ENCODE assay signal across 13 cellular contexts in genomic region chr3:106247902-106248684, GRCh38.
A peak's percentile ranks its signal among the peaks of the same experiment; 100 is the strongest.
DNase-seq lines count a peak whose midpoint lies in the region; ATAC-seq, FAIRE-seq and TF ChIP-seq lines count a peak whose summit lies in the region.
"Had no signal": no experiment of that assay in that cellular context is flagged by ENCODE, and none has a peak within 500 bp of the region (broad histone marks: within the 10 kb centered on the region; RNA-seq: fewer than 3 reads in every experiment).

No MANE protein-coding gene starts in this region.

- H3K23ac ChIP-seq in IMR-90 (ENCODE audit: low read depth, low read length) = no peak overlapping the region

- H2AFZ ChIP-seq in IMR-90 (replicated peaks; ENCODE audit: low read length, poor library complexity) = no peak overlapping the region

- no peak overlapping the region for H3K18ac ChIP-seq in IMR-90 (ENCODE audit: low read depth, low read length)

- H3K4me3 ChIP-seq in IMR-90 (ENCODE audit: insufficient read depth, low read depth, low read length) (no peak overlapping the region), kidney (ENCODE audit: low read length in 2 of 2) (no peak overlapping the region)
- H3K4me3 ChIP-seq: SJSA1 had no signal

- H3K9me3 ChIP-seq in IMR-90 (ENCODE audit: control insufficient read depth, insufficient read depth, low read length) (peaks cover 8% of the 10 kb centered on the region), kidney (ENCODE audit: control insufficient read depth in 1 of 2, low read length in 2 of 2) (peaks cover 0 to 7% of the 10 kb centered on the region in 2 donors)
- H3K9me3 ChIP-seq: SJSA1 had no signal

- BruUV-seq in IMR-90 (replicated peaks; lab: Mats Ljungman, UMichigan) = no TSS peak

- dilution Hi-C loops in IMR-90 (cut with HindIII; ENCODE audit: low sequenced_read_pairs, unreplicated experiment) = no loop called here

- H4K91ac ChIP-seq in IMR-90 (ENCODE audit: insufficient read depth, low read depth, low read length) = no peak overlapping the region

- no CpG with 5 or more reads among the region's 5 CpGs for WGBS in IMR-90 (ENCODE audit: extremely low coverage in 2 of 2, insufficient read length in 1 of 2), 2 experiments

- H2BK15ac ChIP-seq in IMR-90 (ENCODE audit: low read depth, low read length) = 0 out of 3 replicates have a peak overlapping the region, but pooled peaks have one; percentile 14

- no peak overlapping the region for H4K8ac ChIP-seq in IMR-90 (ENCODE audit: low read depth in 2 of 2, low read length in 2 of 2)

- POLR2A ChIA-PET in IMR-90 (lab: Charles Lee; ENCODE audit: unreplicated experiment) = no interaction called here

- H2AK5ac ChIP-seq in IMR-90 (ENCODE audit: low read depth, low read length) = no peak overlapping the region

- intact Hi-C loops in IMR-90 (cut with micrococcal nuclease) (no loop called here), kidney (cut with DNase I) (no loop called here)

- H3K9me1 ChIP-seq in IMR-90 (ENCODE audit: insufficient read depth, low read length) = no peaks in the 10 kb centered on the region

- no peak overlapping the region for H4K5ac ChIP-seq in IMR-90 (ENCODE audit: low read depth, low read length)

- H3K9ac ChIP-seq in IMR-90 (ENCODE audit: low read depth, low read length) (no peak overlapping the region), kidney (ENCODE audit: low read length in 2 of 2) (no peak overlapping the region)

- no peak overlapping the region for H3K4ac ChIP-seq in IMR-90 (ENCODE audit: low read depth, low read length)

- no peak for TF ChIP-seq POLR2A in IMR-90 (IDR thresholded peaks at IDR 0.05; ENCODE audit: low read depth, low read length)

- in situ Hi-C loops in IMR-90 (cut with MboI; ENCODE audit: low sequenced_read_pairs) = no loop called here
- in situ Hi-C loops in G401 (cut with HindIII; ENCODE audit: low sequenced_read_pairs) = no loop called here

- H2BK120ac ChIP-seq in IMR-90 (ENCODE audit: low read depth, low read length) = no peak overlapping the region

- CTCF ChIA-PET in IMR-90 (lab: Yijun Ruan, JAX) = no interaction called here

- no peak for TF ChIP-seq CTCF in IMR-90 (conservative IDR thresholded peaks at IDR 0.05; ENCODE audit: low read depth, low read length)
- no peak for TF ChIP-seq CTCF in kidney (IDR thresholded peaks at IDR 0.05; ENCODE audit: borderline replicate concordance, extremely low read depth, insufficient read depth)

- FAIRE-seq in kidney (lab: Jason Lieb, UNC) = peak; percentile 19

- H2BK5ac ChIP-seq in IMR-90 (ENCODE audit: low read depth, low read length, poor library complexity, severe bottlenecking) = no peak overlapping the region

- H3K4me2 ChIP-seq in IMR-90 (ENCODE audit: low read depth, low read length) = no peak overlapping the region

- H3K4me1 ChIP-seq in IMR-90 (ENCODE audit: control insufficient read depth, insufficient read depth, low read length) = no peaks in the 10 kb centered on the region
- no peaks in the 10 kb centered on the region for H3K4me1 ChIP-seq in kidney (ENCODE audit: control insufficient read depth in 1 of 2, insufficient read depth in 1 of 2, low read depth in 1 of 2, low read length in 2 of 2)
- H3K4me1 ChIP-seq: SJSA1 had no signal

- H4K20me1 ChIP-seq in IMR-90 (ENCODE audit: insufficient read depth, low read length) = no peaks in the 10 kb centered on the region

- H2BK20ac ChIP-seq in IMR-90 (ENCODE audit: low read depth, low read length) = no peak overlapping the region

- no peak overlapping the region for H3K27ac ChIP-seq in IMR-90 (ENCODE audit: insufficient read depth, low read length)
- H3K27ac ChIP-seq in kidney (ENCODE audit: low read depth in 2 of 2, low read length in 2 of 2) = no peak overlapping the region
- H3K27ac ChIP-seq: SJSA1 had no signal

- no peaks in the 10 kb centered on the region for H3K36me3 ChIP-seq in IMR-90 (ENCODE audit: control insufficient read depth, insufficient read depth, low read length)
- H3K36me3 ChIP-seq in kidney (ENCODE audit: control insufficient read depth in 1 of 2, insufficient read depth in 2 of 2, low read length in 2 of 2) = no peaks in the 10 kb centered on the region
- H3K36me3 ChIP-seq: SJSA1 had no signal

- H2AK9ac ChIP-seq in IMR-90 (replicated peaks; ENCODE audit: low read depth, low read length, poor library complexity) = no peak overlapping the region

- H3K27me3 ChIP-seq in IMR-90 (ENCODE audit: control insufficient read depth, insufficient read depth, low read length) = no peaks in the 10 kb centered on the region
- H3K27me3 ChIP-seq: SJSA1 had no signal

- no peak overlapping the region for H3K56ac ChIP-seq in IMR-90 (ENCODE audit: extremely low read depth, insufficient read depth, low read length)

- H3K14ac ChIP-seq in IMR-90 (replicated peaks; ENCODE audit: low read depth, low read length) = no peak overlapping the region

- DNase-seq in IMR-90 (peak; percentile 17), kidney (no peak), G401 (ENCODE audit: low spot score) (no peak), H4 (ENCODE audit: low spot score) (no peak)
- DNase-seq: activated CD4-positive, alpha-beta T cell treated with anti-CD3 and anti-CD28 coated beads, Interleukin-2, amount 50 U/mL, for 1 hour; islet precursor cell; stimulated activated naive CD4-positive, alpha-beta T cell had no signal

- H3K79me1 ChIP-seq in IMR-90 (ENCODE audit: low read depth in 1 of 2, low read length in 2 of 2) = no peaks in the 10 kb centered on the region

- no peak for TF ChIP-seq RAD21 in IMR-90 (IDR thresholded peaks at IDR 0.05; ENCODE audit: low read length)

- ATAC-seq in GM18508 (IDR thresholded peaks at IDR 0.05; ENCODE audit: insufficient read depth, unreplicated experiment) (peak; percentile 75), GM19463 (IDR thresholded peaks at IDR 0.05; ENCODE audit: unreplicated experiment) (peak; percentile 75), IMR-90 (ENCODE audit: low read depth) (no peak), GM21447 (IDR thresholded peaks at IDR 0.05; ENCODE audit: unreplicated experiment) (no peak), HG03025 (IDR thresholded peaks at IDR 0.05; ENCODE audit: low FRiP score, unreplicated experiment) (no peak)
- ATAC-seq: esophagus mucosa had no signal

TF ChIP-seq in IMR-90, 13 proteins besides CTCF, POLR2A, EP300 and RAD21:
- TF ChIP-seq MAFK (IDR thresholded peaks at IDR 0.05; ENCODE audit: low read depth, low read length) (peak; percentile 94), ELK1 (IDR thresholded peaks at IDR 0.05; ENCODE audit: borderline replicate concordance, low read depth, low read length) (no peak)

Comparison
In these comparisons a context has a peak if more than half of its experiments do, and no peak if none do; other contexts are left out.
1. ATAC-seq: peak in GM18508 (single experiment) and GM19463 (single experiment); none in IMR-90 (single experiment), GM21447 (single experiment) and HG03025 (single experiment).